8 cellular contexts compared by ENCODE assay signal in the genomic region with DNA sequence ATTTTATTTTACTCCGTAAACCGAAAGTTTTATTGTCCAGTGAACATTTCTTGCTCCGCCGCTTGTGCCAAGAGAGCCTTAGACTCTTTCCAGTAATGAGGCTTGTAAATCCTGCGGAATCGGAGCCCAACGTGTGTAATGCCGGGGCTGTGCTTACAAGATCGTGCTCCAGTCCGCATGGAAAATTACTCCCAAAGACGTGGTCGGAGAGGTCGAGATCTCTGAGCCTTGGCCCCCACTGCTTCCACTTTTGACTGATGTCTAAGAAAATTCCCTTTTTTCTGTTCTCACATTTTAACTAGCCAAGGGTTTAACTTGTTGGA. TPM values are rescaled to one million over a fixed set of nuclear protein-coding genes. Genes with fewer than 3 reads are reported as not detected.
DNase-seq lines count a peak whose midpoint lies in the region; ATAC-seq and TF ChIP-seq lines count a peak whose summit lies in the region.

No MANE protein-coding gene starts in this region.

- H3K27ac ChIP-seq in esophagus (ENCODE audit: low read depth in 2 of 2, low read length in 1 of 2) = peak overlapping the region; percentile 84 to 95

- peaks cover 3% of the 10 kb centered on the region for H3K36me3 Mint-ChIP-seq in neural crest cell (ENCODE audit: low read depth)

- no peaks in the 10 kb centered on the region for H3K27me3 ChIP-seq in esophagus (ENCODE audit: control insufficient read depth in 1 of 2, insufficient read depth in 2 of 2, low read length in 2 of 2)

- H3K36me3 ChIP-seq in esophagus (ENCODE audit: control insufficient read depth in 2 of 2, insufficient read depth in 2 of 2, low read length in 1 of 2) = no peaks in the 10 kb centered on the region

- H3K4me1 ChIP-seq in esophagus (ENCODE audit: control insufficient read depth in 2 of 2, insufficient read depth in 2 of 2, low read length in 1 of 2) = no peaks in the 10 kb centered on the region

- ATAC-seq in GM21528 (IDR thresholded peaks at IDR 0.05; ENCODE audit: low FRiP score, unreplicated experiment) (no peak), HG03460 (IDR thresholded peaks at IDR 0.05; ENCODE audit: unreplicated experiment) (no peak)

- H3K4me1 Mint-ChIP-seq in neural crest cell = peaks cover 36% of the 10 kb centered on the region

- H3K9me3 Mint-ChIP-seq in neural crest cell = peaks cover 3% of the 10 kb centered on the region

- peak overlapping the region; percentile 2 for H3K27ac Mint-ChIP-seq in neural crest cell (ENCODE audit: unreplicated experiment)

- 8% methylated on average over 13 of the region's 13 CpGs for WGBS in esophagus, 2 donors

- H3K27me3 Mint-ChIP-seq in neural crest cell (ENCODE audit: low read depth) = peaks cover 21% of the 10 kb centered on the region

- H3K4me3 ChIP-seq in esophagus (ENCODE audit: low read depth in 1 of 2, low read length in 2 of 2) = peak overlapping the region; percentile 67 to 81

- DNase-seq in GM03348 (ENCODE audit: low spot score) (peak; percentile 31), NCI-H774 (lab: John Stamatoyannopoulos, UW) (peak; percentile 72), neural crest cell (ENCODE audit: low read depth, low spot score) (no peak)
- DNase-seq in stimulated activated CD4-positive, alpha-beta T cell treated with anti-CD3 and anti-CD28 coated beads, Interleukin-12 subunit alpha, Interleukin-12 subunit beta, amount 100 ng/mL, for 4 hours = no peak
- no peak for DNase-seq in activated effector memory CD4-positive, alpha-beta T cell treated with Interleukin-2 at 50 U/mL for 16 hours

- TF ChIP-seq CTCF in neural crest cell (conservative IDR thresholded peaks at IDR 0.05) = no peak

- peak overlapping the region; percentile 84 for H3K4me3 Mint-ChIP-seq in neural crest cell

- H3K9me3 ChIP-seq in esophagus (ENCODE audit: control insufficient read depth in 2 of 2, insufficient read depth in 1 of 2, low read depth in 1 of 2, low read length in 1 of 2) = no peaks in the 10 kb centered on the region

RNA-seq across cellular contexts. Expression of a gene that starts 0.7 kb away (rescaled TPM):
- polyA plus RNA-seq in esophagus = 10 to 100 TPM; 13.8 to 15.5 TPM
- 12.7 and 13.0 TPM in 2 replicates for total RNA-seq in neural crest cell

Comparison
In these comparisons a context has a peak if more than half of its experiments do, and no peak if none do; other contexts are left out.
1. DNase-seq: peak in GM03348 (single experiment) and NCI-H774 (single experiment); none in neural crest cell (single experiment), stimulated activated CD4-positive, alpha-beta T cell treated with anti-CD3 and anti-CD28 coated beads, Interleukin-12 subunit alpha, Interleukin-12 subunit beta, amount 100 ng/mL, for 4 hours (single experiment) and activated effector memory CD4-positive, alpha-beta T cell treated with Interleukin-2 at 50 U/mL for 16 hours (single experiment).